In the genomic region with DNA sequence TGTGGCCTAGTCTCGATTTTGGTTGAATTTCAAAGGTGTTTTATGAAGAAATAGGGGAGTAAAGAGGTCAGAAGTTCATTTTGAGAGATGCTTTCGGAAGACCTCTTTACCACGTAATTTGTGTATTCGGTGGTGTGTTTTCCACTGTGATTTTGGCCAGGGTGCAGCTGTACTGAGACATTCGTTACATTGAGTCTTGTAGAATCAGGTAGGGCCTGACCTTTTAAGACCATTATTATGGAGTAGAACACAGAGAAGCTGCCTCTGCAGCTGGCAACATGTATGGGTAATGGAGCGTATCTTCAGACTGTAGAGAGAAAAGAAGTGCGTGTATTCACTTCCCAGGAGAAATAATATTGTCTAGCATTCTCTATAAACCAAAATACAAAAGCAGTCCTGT, we compare ENCODE assay signal across 22 cellular contexts.
DNase-seq lines count a peak whose midpoint lies in the region; ATAC-seq, FAIRE-seq and TF ChIP-seq lines count a peak whose summit lies in the region.
"Had no signal": no experiment of that assay in that cellular context is flagged by ENCODE, and none has a peak within 500 bp of the region (broad histone marks: within the 10 kb centered on the region; RNA-seq: fewer than 3 reads in every experiment).

No MANE protein-coding gene starts in this region.

- H3K27me3 ChIP-seq in pancreas, result no peaks in the 10 kb centered on the region
- H3K27me3 ChIP-seq: thyroid gland had no signal

- H3K36me3 ChIP-seq in pancreas, result no peaks in the 10 kb centered on the region
- H3K36me3 ChIP-seq: BLaER1, thyroid gland had no signal

- TF ChIP-seq CTCF in pancreas (IDR thresholded peaks at IDR 0.05) (no peak), GM13977 (IDR thresholded peaks at IDR 0.05; ENCODE audit: extremely low read depth, insufficient read depth, missing control alignments) (no peak)

- no peak for FAIRE-seq in pancreas (lab: Jason Lieb, UNC)
- FAIRE-seq: bronchial epithelial cell, endometrium had no signal

- intact Hi-C loops in pancreas (cut with DNase I), result no loop called here

- DNase-seq in NCI-H510A treated with DMSO at 0.1 percent for 48 hours (lab: John Stamatoyannopoulos, UW) (peak; percentile 23), NCI-H510A (lab: John Stamatoyannopoulos, UW) (no peak), NCI-H345 treated with DMSO at 0.1 percent for 48 hours (lab: John Stamatoyannopoulos, UW; ENCODE audit: unreplicated experiment) (peak; percentile 27), pancreas (no peak), GM13977 (ENCODE audit: low spot score) (no peak), nucleus accumbens (lab: John Stamatoyannopoulos, UW) (no peak)
- DNase-seq: activated CD4-positive, alpha-beta T cell treated with anti-CD3 and anti-CD28 coated beads, Interleukin-2, amount 50 U/mL, for 4 hours; activated gamma-delta T cell treated with Interleukin-2 at 50 U/mL for 16 hours; cortex of kidney; left cardiac atrium; mesendoderm; natural killer cell; NCI-H2029; thyroid gland had no signal

- in situ Hi-C loops in GM13977 (cut with MboI; ENCODE audit: low pct_unique_long_range_greater_than_20kb, low sequenced_read_pairs, unreplicated experiment), result no loop called here

- 75 to 81% methylated on average over 7 of the region's 7 CpGs for WGBS in pancreas, 2 donors

- H3K4me3 ChIP-seq in pancreas, result no peak overlapping the region
- H3K4me3 ChIP-seq: BLaER1, thyroid gland had no signal

- no peaks in the 10 kb centered on the region for H3K4me1 ChIP-seq in pancreas
- H3K4me1 ChIP-seq: BLaER1, parathyroid adenoma, thyroid gland had no signal

- ATAC-seq in HG02973 (IDR thresholded peaks at IDR 0.05; ENCODE audit: unreplicated experiment) (peak; percentile 74), pancreas (no peak)
- ATAC-seq: left cardiac atrium; natural killer cell; sciatic nerve; stimulated activated effector memory CD8-positive, alpha-beta T cell treated with anti-CD3 and anti-CD28 coated beads, Interleukin-12 subunit alpha, Interleukin-12 subunit beta, amount 100 ng/mL, for 72 hours had no signal

- no peaks in the 10 kb centered on the region for H3K9me3 ChIP-seq in pancreas
- H3K9me3 ChIP-seq: BLaER1, thyroid gland had no signal

- H3K27ac ChIP-seq in temporal lobe (ENCODE audit: low read depth, low read length), result peak overlapping the region; percentile 54
- no peak overlapping the region for H3K27ac ChIP-seq in pancreas
- H3K27ac ChIP-seq: BLaER1, parathyroid adenoma, thyroid gland had no signal

Comparison
In these comparisons a context has a peak if more than half of its experiments do, and no peak if none do; other contexts are left out.
1. DNase-seq: peak in NCI-H510A treated with DMSO at 0.1 percent for 48 hours (single experiment) and NCI-H345 treated with DMSO at 0.1 percent for 48 hours (single experiment); none in NCI-H510A (single experiment), pancreas (0 of 6), GM13977 (single experiment) and nucleus accumbens (0 of 56).